Comparison of ENCODE assay signal across 13 cellular contexts in the genomic region with DNA sequence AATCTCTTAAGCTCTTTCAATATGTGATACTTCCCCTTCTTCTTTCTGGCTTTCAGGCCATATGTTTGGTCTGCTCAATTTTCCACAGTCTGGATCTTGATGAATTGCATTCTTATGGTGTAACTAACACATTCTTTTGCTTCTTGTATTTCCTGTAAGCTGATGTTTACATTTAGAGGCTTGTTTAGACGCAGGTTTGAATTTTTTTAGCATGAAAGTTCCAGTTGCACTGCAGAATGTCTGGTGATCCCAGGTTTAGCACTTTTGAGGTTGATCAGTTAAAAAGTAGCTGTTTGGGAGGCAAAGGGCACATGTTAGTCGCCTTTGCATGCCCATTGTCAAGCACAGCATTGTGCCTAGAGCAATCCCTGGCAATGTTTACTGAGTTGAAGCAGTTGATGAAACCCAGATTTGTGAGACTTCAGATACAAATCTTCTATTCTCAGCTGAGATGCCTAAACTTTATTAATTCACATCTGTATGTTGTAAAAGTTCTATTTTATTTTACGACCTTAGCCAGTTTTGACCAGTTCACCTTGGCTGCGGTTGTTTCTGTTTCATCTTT. TPM values are rescaled to one million over a fixed set of nuclear protein-coding genes. Genes with fewer than 3 reads are reported as not detected.
DNase-seq lines count a peak whose midpoint lies in the region; ATAC-seq, FAIRE-seq and TF ChIP-seq lines count a peak whose summit lies in the region.
"Had no signal": no experiment of that assay in that cellular context is flagged by ENCODE, and none has a peak within 500 bp of the region (broad histone marks: within the 10 kb centered on the region; RNA-seq: fewer than 3 reads in every experiment).

No MANE protein-coding gene starts in this region.

- H3K27me3 Mint-ChIP-seq in activated naive CD4-positive, alpha-beta T cell treated with anti-CD3 and anti-CD28 coated beads, Interleukin-2, amount 10 ng/mL, durations not matched to agents 7 days and 5 days: peaks cover 5% of the 10 kb centered on the region

- H3K4me3 Mint-ChIP-seq in activated naive CD4-positive, alpha-beta T cell treated with anti-CD3 and anti-CD28 coated beads, Interleukin-2, amount 10 ng/mL, durations not matched to agents 7 days and 5 days: no peak overlapping the region

- H3K9me3 ChIP-seq in skeletal muscle tissue (ENCODE audit: control insufficient read depth in 3 of 3, low read length in 3 of 3): no peaks in the 10 kb centered on the region

- TF ChIP-seq CTCF in foreskin keratinocyte (conservative IDR thresholded peaks at IDR 0.05): no peak

- peak; percentile 84 for ATAC-seq in foreskin keratinocyte
- ATAC-seq: GM12878 had no signal

- no peaks in the 10 kb centered on the region for H3K9me3 Mint-ChIP-seq in activated naive CD4-positive, alpha-beta T cell treated with anti-CD3 and anti-CD28 coated beads, Interleukin-2, amount 10 ng/mL, durations not matched to agents 7 days and 5 days

- H3K4me1 Mint-ChIP-seq in activated naive CD4-positive, alpha-beta T cell treated with anti-CD3 and anti-CD28 coated beads, Interleukin-2, amount 10 ng/mL, durations not matched to agents 7 days and 5 days: no peaks in the 10 kb centered on the region

- H3K27ac Mint-ChIP-seq in activated naive CD4-positive, alpha-beta T cell treated with anti-CD3 and anti-CD28 coated beads, Interleukin-2, amount 10 ng/mL, durations not matched to agents 7 days and 5 days: no peak overlapping the region

- no peaks in the 10 kb centered on the region for H3K36me3 Mint-ChIP-seq in activated naive CD4-positive, alpha-beta T cell treated with anti-CD3 and anti-CD28 coated beads, Interleukin-2, amount 10 ng/mL, durations not matched to agents 7 days and 5 days

- peak overlapping the region; percentile 27 for H3K27ac ChIP-seq in foreskin keratinocyte
- no peak overlapping the region for H3K27ac ChIP-seq in skeletal muscle tissue (ENCODE audit: low read depth, low read length)
- H3K27ac ChIP-seq: VCaP had no signal

- DNase-seq in H54 (ENCODE audit: insufficient read length, low spot score): peak; percentile 57
- peak; percentile 32 for DNase-seq in SW480 (ENCODE audit: low spot score)
- DNase-seq in foreskin keratinocyte: peak; percentile 90 to 95
- no peak for DNase-seq in NCI-H2227 (lab: John Stamatoyannopoulos, UW; ENCODE audit: unreplicated experiment)
- no peak for DNase-seq in globus pallidus (ENCODE audit: low spot score)
- DNase-seq in NCI-H524 treated with DMSO at 0.1 percent for 48 hours (lab: John Stamatoyannopoulos, UW): no peak
- DNase-seq in activated naive CD4-positive, alpha-beta T cell treated with anti-CD3 and anti-CD28 coated beads, Interleukin-2, amount 10 ng/mL, durations not matched to agents 7 days and 5 days: no peak
- DNase-seq: amygdala, NCI-H1436 had no signal

- no peak overlapping the region for H3K9ac ChIP-seq in skeletal muscle tissue (ENCODE audit: low read depth in 1 of 3, low read length in 3 of 3)

- H3K4me3 ChIP-seq in skeletal muscle tissue (ENCODE audit: low read length in 3 of 3): peak overlapping the region in 2 of 3 donors; percentile 27 to 61
- H3K4me3 ChIP-seq: GM12878 had no signal

- peaks cover 27% of the 10 kb centered on the region for H3K4me1 ChIP-seq in foreskin keratinocyte
- peaks cover 0 to 2% (median 0%) of the 10 kb centered on the region in 3 donors for H3K4me1 ChIP-seq in skeletal muscle tissue (ENCODE audit: control insufficient read depth in 3 of 3, insufficient read depth in 3 of 3, low read length in 3 of 3)

- no peak for TF ChIP-seq POLR2A in H54 (IDR thresholded peaks at IDR 0.05; ENCODE audit: low read depth, low read length)

- CTCF ChIA-PET in activated naive CD4-positive, alpha-beta T cell treated with anti-CD3 and anti-CD28 coated beads, Interleukin-2, amount 10 ng/mL, durations not matched to agents 7 days and 5 days (lab: Charles Lee): no interaction called here

- peak; percentile 90 for FAIRE-seq in H54 (lab: Jason Lieb, UNC)
- FAIRE-seq: GM12878 had no signal

- no peaks in the 10 kb centered on the region for H3K36me3 ChIP-seq in skeletal muscle tissue (ENCODE audit: control insufficient read depth in 3 of 3, insufficient read depth in 3 of 3, low read length in 3 of 3)

- no peaks in the 10 kb centered on the region for H3K27me3 ChIP-seq in foreskin keratinocyte
- no peaks in the 10 kb centered on the region for H3K27me3 ChIP-seq in skeletal muscle tissue (ENCODE audit: control insufficient read depth in 3 of 3, insufficient read depth in 3 of 3, low read length in 3 of 3)

RNA-seq across cellular contexts. Expression of gene SPATA31C2, which starts 59.6 kb away (rescaled TPM):
- not detected in 2 replicates for total RNA-seq in foreskin keratinocyte
- polyA plus RNA-seq in foreskin keratinocyte: not detected in 2 replicates
- total RNA-seq in skeletal muscle tissue: not detected
- total RNA-seq: GM12878, mesenteric fat pad had no signal
- polyA plus RNA-seq: GM12878 had no signal

Comparison
In these comparisons a context has a peak if more than half of its experiments do, and no peak if none do; other contexts are left out.
1. DNase-seq: peak in H54 (single experiment), SW480 (single experiment) and foreskin keratinocyte (2 of 2); none in NCI-H2227 (single experiment), globus pallidus (single experiment), NCI-H524 treated with DMSO at 0.1 percent for 48 hours (single experiment) and activated naive CD4-positive, alpha-beta T cell treated with anti-CD3 and anti-CD28 coated beads, Interleukin-2, amount 10 ng/mL, durations not matched to agents 7 days and 5 days (single experiment).